ENCODE assay signal across 14 cellular contexts in genomic region chr5:145797336-145797735, GRCh38. TPM values are rescaled to one million over a fixed set of nuclear protein-coding genes. Genes with fewer than 3 reads are reported as not detected.
DNase-seq lines count a peak whose midpoint lies in the region; ATAC-seq, FAIRE-seq and TF ChIP-seq lines count a peak whose summit lies in the region.
"Had no signal": no experiment of that assay in that cellular context is flagged by ENCODE, and none has a peak within 500 bp of the region (broad histone marks: within the 10 kb centered on the region; RNA-seq: fewer than 3 reads in every experiment).

No MANE protein-coding gene starts in this region.

- H3K36me3 ChIP-seq in K562 (ENCODE audit: control insufficient read depth, insufficient read depth, low read length) (peaks cover 4% of the 10 kb centered on the region; the same call in 1 of the 3 replicates), kidney epithelial cell (ENCODE audit: control insufficient read depth, insufficient read depth, low read length) (no peaks in the 10 kb centered on the region), hepatocyte (replicated peaks; ENCODE audit: insufficient read depth, low read depth) (no peaks in the 10 kb centered on the region)
- H3K36me3 ChIP-seq: left lung had no signal

- H3K27ac ChIP-seq in K562 (ENCODE audit: extremely low read depth, low read depth, low read length): no peak overlapping the region
- no peak overlapping the region for H3K27ac ChIP-seq in hepatocyte
- H3K27ac ChIP-seq: left lung had no signal

- H3K27me3 ChIP-seq in K562 (ENCODE audit: control insufficient read depth in 2 of 2, insufficient read depth in 2 of 2, low read length in 2 of 2) (no peaks in the 10 kb centered on the region), kidney epithelial cell (ENCODE audit: control insufficient read depth, insufficient read depth, low read length) (no peaks in the 10 kb centered on the region), hepatocyte (no peaks in the 10 kb centered on the region)
- H3K27me3 ChIP-seq: left lung had no signal

- H3K9me3 ChIP-seq in K562 (replicated peaks; ENCODE audit: control insufficient read depth, insufficient read depth, low read depth, low read length): no peaks in the 10 kb centered on the region
- no peaks in the 10 kb centered on the region for H3K9me3 ChIP-seq in hepatocyte (ENCODE audit: low read depth)
- H3K9me3 ChIP-seq: left lung had no signal

- no peak overlapping the region for H3K9ac ChIP-seq in K562 (ENCODE audit: insufficient read depth in 1 of 2, low read depth in 2 of 2, low read length in 2 of 2)

- no peaks in the 10 kb centered on the region for H3K9me2 ChIP-seq in hepatocyte (replicated peaks; ENCODE audit: insufficient read depth)

- no peak for TF ChIP-seq POLR2A in K562 (conservative IDR thresholded peaks at IDR 0.05)

- POLR2A ChIA-PET in K562 (lab: Yijun Ruan, JAX): interaction anchor here (0.5 kb wide), 1 partner anchor 12 kb away, joined by 5 read pairs; no protein-coding TSS in a partner anchor

- TF ChIP-seq EP300 in K562 (IDR thresholded peaks at IDR 0.05; ENCODE audit: low read length): no peak

- WGBS in K562 (ENCODE audit: insufficient coverage, low coverage, missing lambda C conversion rate): 92% methylated on average over 1 of the region's 1 CpG
- 96% methylated on average over 1 of the region's 1 CpG for WGBS in hepatocyte (ENCODE audit: low lambda C conversion rate, missing lambda C conversion rate)

- no TSS peak for BruUV-seq in K562 (replicated peaks; lab: Mats Ljungman, UMichigan)

- DNase-seq in EL (peak; percentile 63), MV-4-11 (lab: John Stamatoyannopoulos, UW) (peak; percentile 27), K562 (ENCODE audit: extremely low read depth in 1 of 4, low spot score in 3 of 4) (no peak), kidney epithelial cell (ENCODE audit: low read depth) (peak; percentile 12), hepatocyte (ENCODE audit: low spot score) (no peak), cortex of kidney (lab: John Stamatoyannopoulos, UW) (no peak), NCI-H748 (lab: John Stamatoyannopoulos, UW; ENCODE audit: unreplicated experiment) (no peak), NAMALWA (ENCODE audit: low spot score) (no peak)
- DNase-seq: activated CD4-positive, alpha-beta memory T cell treated with anti-CD3 and anti-CD28 coated beads for 36 hours; activated naive CD4-positive, alpha-beta T cell treated with Interleukin-2 at 50 U/mL for 16 hours; left lung; NCI-H1105 treated with DMSO at 0.1 percent for 48 hours; nucleus accumbens; stimulated activated naive B cell treated with anti-CD40 and anti-IgM and Interleukin-4, amounts not matched to agents 10 μg/mL and 1 μg/mL and 100 μg/mL, for 72 hours had no signal

- FAIRE-seq in K562 (lab: Jason Lieb, UNC): peak; percentile 11

- H3K4me1 ChIP-seq in K562 (replicated peaks in 1 of 2; ENCODE audit: control insufficient read depth in 2 of 2, insufficient read depth in 2 of 2, low read length in 2 of 2): no peaks in the 10 kb centered on the region
- H3K4me1 ChIP-seq in hepatocyte (ENCODE audit: insufficient read depth): no peaks in the 10 kb centered on the region
- H3K4me1 ChIP-seq: left lung had no signal

- no peaks in the 10 kb centered on the region for H3K9me1 ChIP-seq in K562 (ENCODE audit: control insufficient read depth, insufficient read depth, low read length)

- CTCF ChIA-PET in K562 (lab: Yijun Ruan, JAX; ENCODE audit: low intra/inter-chr PET ratio): no interaction called here

- no peak overlapping the region for H2AFZ ChIP-seq in K562 (ENCODE audit: low read depth, low read length)
- no peak overlapping the region for H2AFZ ChIP-seq in hepatocyte

- H3K4me2 ChIP-seq in K562 (ENCODE audit: insufficient read depth, low read length) (no peak overlapping the region), hepatocyte (no peak overlapping the region)

- intact Hi-C loops in K562 (cut with micrococcal nuclease): no loop called here

- no peak for TF ChIP-seq RAD21 in K562 (CRISPR knock-in tag; conservative IDR thresholded peaks at IDR 0.05 in 1 of 2, IDR thresholded peaks at IDR 0.05 in 1 of 2)

- no peak for TF ChIP-seq CTCF in K562 (IDR thresholded peaks at IDR 0.05 in 2 of 3, conservative IDR thresholded peaks at IDR 0.05 in 1 of 3; ENCODE audit: insufficient read depth in 2 of 3, low read depth in 1 of 3, low read length in 3 of 3)
- no peak for TF ChIP-seq CTCF in kidney epithelial cell (IDR thresholded peaks at IDR 0.05; ENCODE audit: insufficient read depth, low read length, poor library complexity, severe bottlenecking)
- TF ChIP-seq CTCF in hepatocyte (IDR thresholded peaks at IDR 0.05; ENCODE audit: poor library complexity): no peak

- in situ Hi-C loops in K562 (cut with MboI): no loop called here

- H4K20me1 ChIP-seq in K562 (replicated peaks; ENCODE audit: control insufficient read depth, insufficient read depth, low read length): no peaks in the 10 kb centered on the region
- no peaks in the 10 kb centered on the region for H4K20me1 ChIP-seq in hepatocyte (ENCODE audit: insufficient read depth, poor library complexity, severe bottlenecking)

- H3K79me2 ChIP-seq in K562 (ENCODE audit: control insufficient read depth, insufficient read depth, low read length): no peaks in the 10 kb centered on the region
- no peaks in the 10 kb centered on the region for H3K79me2 ChIP-seq in hepatocyte

- ATAC-seq in K562: peak; percentile 66
- ATAC-seq: left lung; stimulated activated naive B cell treated with anti-CD40 and anti-IgM and Interleukin-4, amounts not matched to agents 10 μg/mL and 1 μg/mL and 100 μg/mL, for 72 hours had no signal

- no peak overlapping the region for H3K4me3 ChIP-seq in K562
- no peak overlapping the region for H3K4me3 ChIP-seq in kidney epithelial cell (ENCODE audit: low read depth, low read length)
- no peak overlapping the region for H3K4me3 ChIP-seq in hepatocyte
- H3K4me3 ChIP-seq: left lung had no signal

TF ChIP-seq in K562, 482 proteins besides CTCF, POLR2A, EP300 and RAD21 (continues in another document):
- no peak for TF ChIP-seq ZNF561 (CRISPR knock-in tag; conservative IDR thresholded peaks at IDR 0.05)
- TF ChIP-seq NFYB (IDR thresholded peaks at IDR 0.05; ENCODE audit: extremely low read depth, insufficient read length): no peak
- TF ChIP-seq KLF13 (tag; IDR thresholded peaks at IDR 0.05; ENCODE audit: borderline replicate concordance, low read depth): no peak
- TF ChIP-seq ZZZ3 (IDR thresholded peaks at IDR 0.05): no peak
- no peak for TF ChIP-seq BRD4 (IDR thresholded peaks at IDR 0.05)
- no peak for TF ChIP-seq NFIX (CRISPR knock-in tag; IDR thresholded peaks at IDR 0.05; ENCODE audit: low read depth)
- TF ChIP-seq SAFB2 (IDR thresholded peaks at IDR 0.05; ENCODE audit: borderline replicate concordance, low read depth, low read length, severe bottlenecking): no peak
- TF ChIP-seq XRCC5 (IDR thresholded peaks at IDR 0.05; ENCODE audit: low read depth, low read length): no peak
- no peak for TF ChIP-seq ARID2 (IDR thresholded peaks at IDR 0.05)
- no peak for TF ChIP-seq ARHGAP35 (IDR thresholded peaks at IDR 0.05; ENCODE audit: partially characterized antibody)
- no peak for TF ChIP-seq HMBOX1 (IDR thresholded peaks at IDR 0.05)
- no peak for TF ChIP-seq SMAD2 (IDR thresholded peaks at IDR 0.05; ENCODE audit: low read depth, low read length)
- no peak for TF ChIP-seq SFPQ (IDR thresholded peaks at IDR 0.05; ENCODE audit: low read depth, low read length)

RNA-seq across cellular contexts. Expression of gene PRELID2, which starts 37.8 kb away (rescaled TPM):
- 98.0 and 157 TPM in 2 replicates for total RNA-seq in K562 (2011; cell fraction: chromatin; rRNA removed; ENCODE audit: low replicate concordance)
- total RNA-seq in K562 (2011; cell fraction: nucleolus; rRNA removed): 44.4 and 52.9 TPM in 2 replicates
- total RNA-seq in K562 (2011; cell fraction: nucleoplasm; rRNA removed): 98.7 and 150 TPM in 2 replicates
- total RNA-seq in K562 (2014; rRNA removed) (42.7 and 68.2 TPM in 2 replicates), K562 (2014; rRNA removed; fragmentation: Illumina TruSeq; extraction: Trizol) (34.1 and 36.8 TPM in 2 replicates), K562 (2015; rRNA removed; fragmentation: Illumina TruSeq; extraction: Trizol) (27.3 and 30.1 TPM in 2 replicates), K562 (2021) (20.1 and 23.7 TPM in 2 replicates), kidney epithelial cell (9.4 and 9.7 TPM in 2 replicates), hepatocyte (24.7 and 34.4 TPM in 2 replicates)
- polyA plus RNA-seq in K562 (2011; rRNA removed) (23.0 and 28.8 TPM in 2 replicates), K562 (2014; fragmentation: Illumina TruSeq; extraction: Trizol) (21.5 and 23.9 TPM in 2 replicates), K562 (2014; fragmentation: Nextera tagmentation; extraction: Ambion mirVana) (1 to 10 TPM; 6.4 to 7.8 TPM), K562 (2014; rRNA removed) (34.7 and 35.0 TPM in 2 replicates), hepatocyte (14.0 and 15.6 TPM in 2 replicates)
- polyA plus RNA-seq in K562 (2011; cell fraction: cytosol; rRNA removed): 4.8 and 12.2 TPM in 2 replicates
- 24.7 and 26.4 TPM in 2 replicates for polyA plus RNA-seq in K562 (2011; cell fraction: nucleus; rRNA removed)
- 13.1 and 14.4 TPM in 2 replicates for polyA plus RNA-seq in K562 (2012)
- 56.7 and 88.0 TPM in 2 replicates for polyA minus RNA-seq in K562 (2011; rRNA and poly(A)+ RNA removed)
- 18.0 and 22.5 TPM in 2 replicates for polyA minus RNA-seq in K562 (2011; cell fraction: cytosol; rRNA and poly(A)+ RNA removed)
- polyA minus RNA-seq in K562 (2011; cell fraction: nucleus; rRNA and poly(A)+ RNA removed): 77.7 and 125 TPM in 2 replicates

Comparison
In these comparisons a context has a peak if more than half of its experiments do, and no peak if none do; other contexts are left out.
1. DNase-seq: peak in EL (single experiment), MV-4-11 (single experiment) and kidney epithelial cell (single experiment); none in K562 (0 of 4), hepatocyte (single experiment), cortex of kidney (single experiment), NCI-H748 (single experiment) and NAMALWA (single experiment).